ENCODE assay signal across 11 cellular contexts in the genomic region with DNA sequence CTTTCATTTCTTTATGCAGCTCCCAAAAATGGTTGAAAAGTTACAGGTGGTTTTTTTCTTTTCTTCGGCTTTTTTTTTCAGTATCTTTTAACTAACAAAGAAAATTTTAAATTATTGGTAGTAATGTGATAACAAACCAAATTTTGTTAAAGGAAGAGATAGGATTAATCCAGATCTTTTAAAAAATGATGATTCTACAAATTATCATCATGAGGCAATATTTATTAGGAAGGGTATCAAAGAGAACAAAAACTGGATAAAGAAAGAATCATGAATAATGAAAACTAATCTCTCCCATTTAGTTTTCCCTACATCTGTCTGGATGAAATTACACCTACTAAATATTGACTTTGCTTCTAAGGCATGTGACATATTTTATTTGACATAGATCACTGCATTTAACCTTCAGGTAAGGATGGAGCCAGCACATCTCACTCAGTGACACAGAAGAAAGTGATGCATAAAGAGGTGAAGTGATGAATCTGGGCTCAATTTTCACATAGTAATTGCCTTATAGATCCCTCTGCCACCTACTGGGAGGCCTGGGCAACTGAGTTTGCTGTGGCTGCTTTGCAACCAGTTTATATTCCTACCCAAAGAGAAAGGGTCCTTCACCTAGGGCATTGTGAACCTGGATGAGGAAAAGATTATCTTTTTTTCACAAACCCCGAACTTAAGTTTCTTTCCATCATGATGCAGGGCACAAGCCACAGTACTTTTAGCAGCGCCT.
A peak's percentile ranks its signal among the peaks of the same experiment; 100 is the strongest.
DNase-seq lines count a peak whose midpoint lies in the region; ATAC-seq and TF ChIP-seq lines count a peak whose summit lies in the region.
"Had no signal": no experiment of that assay in that cellular context is flagged by ENCODE, and none has a peak within 500 bp of the region (broad histone marks: within the 10 kb centered on the region; RNA-seq: fewer than 3 reads in every experiment).

No MANE protein-coding gene starts in this region.

- TF ChIP-seq CTCF in Loucy (conservative IDR thresholded peaks at IDR 0.05; ENCODE audit: low read length) (peak; percentile 67), dorsolateral prefrontal cortex (IDR thresholded peaks at IDR 0.05 in 54 of 56, conservative IDR thresholded peaks at IDR 0.05 in 2 of 56; ENCODE audit: low read depth in 1 of 56, partially characterized antibody in 56 of 56) (peak in 50 of 56 donors; percentile 11 to 56 (median 39)), Peyer's patch (IDR thresholded peaks at IDR 0.05) (peak in 3 of 6 experiments; percentile 10 to 12 (median 11))

- H3K27me3 ChIP-seq in Loucy (ENCODE audit: insufficient read depth, low read length, poor library complexity, severe bottlenecking) (no peaks in the 10 kb centered on the region), dorsolateral prefrontal cortex (no peaks in the 10 kb centered on the region), Peyer's patch (no peaks in the 10 kb centered on the region)

- ATAC-seq in GM18858 (IDR thresholded peaks at IDR 0.05; ENCODE audit: unreplicated experiment) (no peak), GM18502 (IDR thresholded peaks at IDR 0.05; ENCODE audit: poor library complexity, unreplicated experiment) (no peak)

- no peaks in the 10 kb centered on the region for H3K36me3 Mint-ChIP-seq in activated CD4-positive, alpha-beta T cell treated with anti-CD3 and anti-CD28 coated beads, Interleukin-2, amount 10 ng/mL, durations not matched to agents 7 days and 5 days (ENCODE audit: low read depth)
- H3K36me3 Mint-ChIP-seq: IgD-negative memory B cell had no signal

- H3K9me3 ChIP-seq in Loucy (ENCODE audit: insufficient read depth, low read depth, low read length) (no peaks in the 10 kb centered on the region), Peyer's patch (no peaks in the 10 kb centered on the region)
- H3K9me3 ChIP-seq: thoracic aorta had no signal

- no peaks in the 10 kb centered on the region for H3K79me2 ChIP-seq in Loucy (ENCODE audit: insufficient read depth, low read length)

- no peaks in the 10 kb centered on the region for H3K9me2 ChIP-seq in Loucy (replicated peaks; ENCODE audit: low read depth, low read length)

- peaks cover 8% of the 10 kb centered on the region for H3K27me3 Mint-ChIP-seq in activated CD4-positive, alpha-beta T cell treated with anti-CD3 and anti-CD28 coated beads, Interleukin-2, amount 10 ng/mL, durations not matched to agents 7 days and 5 days
- H3K27me3 Mint-ChIP-seq: IgD-negative memory B cell had no signal

- H3K27ac Mint-ChIP-seq in activated CD4-positive, alpha-beta T cell treated with anti-CD3 and anti-CD28 coated beads, Interleukin-2, amount 10 ng/mL, durations not matched to agents 7 days and 5 days: no peak overlapping the region

- H3K36me3 ChIP-seq in Loucy (ENCODE audit: insufficient read depth, low read length): no peaks in the 10 kb centered on the region
- H3K36me3 ChIP-seq in Peyer's patch: no peaks in the 10 kb centered on the region
- H3K36me3 ChIP-seq: thoracic aorta had no signal

- CTCF ChIA-PET in activated CD4-positive, alpha-beta T cell treated with anti-CD3 and anti-CD28 coated beads, Interleukin-2, amount 10 ng/mL, durations not matched to agents 7 days and 5 days (lab: Charles Lee): no interaction called here

- POLR2A ChIA-PET in activated CD4-positive, alpha-beta T cell treated with anti-CD3 and anti-CD28 coated beads, Interleukin-2, amount 10 ng/mL, durations not matched to agents 7 days and 5 days (lab: Charles Lee): no interaction called here

- H3K9me3 Mint-ChIP-seq in activated CD4-positive, alpha-beta T cell treated with anti-CD3 and anti-CD28 coated beads, Interleukin-2, amount 10 ng/mL, durations not matched to agents 7 days and 5 days: no peaks in the 10 kb centered on the region

- no peaks in the 10 kb centered on the region for H4K20me1 ChIP-seq in Loucy (ENCODE audit: insufficient read depth, low read length, poor library complexity, severe bottlenecking)

- H2AFZ ChIP-seq in Loucy (ENCODE audit: low read length): no peak overlapping the region

- no peak overlapping the region for H3K4me3 Mint-ChIP-seq in activated CD4-positive, alpha-beta T cell treated with anti-CD3 and anti-CD28 coated beads, Interleukin-2, amount 10 ng/mL, durations not matched to agents 7 days and 5 days
- H3K4me3 Mint-ChIP-seq: IgD-negative memory B cell had no signal

- H3K4me1 Mint-ChIP-seq in activated CD4-positive, alpha-beta T cell treated with anti-CD3 and anti-CD28 coated beads, Interleukin-2, amount 10 ng/mL, durations not matched to agents 7 days and 5 days: peaks cover 19% of the 10 kb centered on the region

- H3K4me3 ChIP-seq in Loucy (ENCODE audit: low read length, poor library complexity, severe bottlenecking) (no peak overlapping the region), dorsolateral prefrontal cortex (no peak overlapping the region), Peyer's patch (no peak overlapping the region)
- H3K4me3 ChIP-seq: thoracic aorta had no signal

- H3K9ac ChIP-seq in Loucy (ENCODE audit: low read depth, low read length, poor library complexity, severe bottlenecking): no peak overlapping the region

- no peak overlapping the region for H3K27ac ChIP-seq in dorsolateral prefrontal cortex
- H3K27ac ChIP-seq in Peyer's patch: no peak overlapping the region
- H3K27ac ChIP-seq: thoracic aorta had no signal

- no peak overlapping the region for H3K4me2 ChIP-seq in Loucy (ENCODE audit: low read depth, low read length, poor library complexity, severe bottlenecking)

- no peak for TF ChIP-seq POLR2A in Peyer's patch (IDR thresholded peaks at IDR 0.05)

- intact Hi-C loops in dorsolateral prefrontal cortex (cut with DNase I): no loop called here

- H3K4me1 ChIP-seq in Loucy (ENCODE audit: insufficient read depth, low read length, poor library complexity, severe bottlenecking) (peaks cover 7% of the 10 kb centered on the region), Peyer's patch (no peaks in the 10 kb centered on the region)

- no peaks in the 10 kb centered on the region for H3F3A ChIP-seq in Loucy (ENCODE audit: low read depth)

- DNase-seq in activated CD4-positive, alpha-beta T cell treated with anti-CD3 and anti-CD28 coated beads, Interleukin-2, amount 10 ng/mL, durations not matched to agents 7 days and 5 days: peak; percentile 18
- no peak for DNase-seq in activated CD4-positive, alpha-beta T cell treated with anti-CD3 and anti-CD28 coated beads, Interleukin-2, amount 50 U/mL, for 48 hours
- peak in 2 of 10 donors; percentile 11 to 38 for DNase-seq in dorsolateral prefrontal cortex
- peak; percentile 3 for DNase-seq in renal cortical epithelial cell (ENCODE audit: low read depth)
- no peak for DNase-seq in Peyer's patch
- DNase-seq: small intestine had no signal

Comparison
In these comparisons a context has a peak if more than half of its experiments do, and no peak if none do; other contexts are left out.
1. DNase-seq: peak in activated CD4-positive, alpha-beta T cell treated with anti-CD3 and anti-CD28 coated beads, Interleukin-2, amount 10 ng/mL, durations not matched to agents 7 days and 5 days (single experiment) and renal cortical epithelial cell (single experiment); none in activated CD4-positive, alpha-beta T cell treated with anti-CD3 and anti-CD28 coated beads, Interleukin-2, amount 50 U/mL, for 48 hours (0 of 2) and Peyer's patch (0 of 3).